ENCODE assay signal across 9 cellular contexts in the genomic region with DNA sequence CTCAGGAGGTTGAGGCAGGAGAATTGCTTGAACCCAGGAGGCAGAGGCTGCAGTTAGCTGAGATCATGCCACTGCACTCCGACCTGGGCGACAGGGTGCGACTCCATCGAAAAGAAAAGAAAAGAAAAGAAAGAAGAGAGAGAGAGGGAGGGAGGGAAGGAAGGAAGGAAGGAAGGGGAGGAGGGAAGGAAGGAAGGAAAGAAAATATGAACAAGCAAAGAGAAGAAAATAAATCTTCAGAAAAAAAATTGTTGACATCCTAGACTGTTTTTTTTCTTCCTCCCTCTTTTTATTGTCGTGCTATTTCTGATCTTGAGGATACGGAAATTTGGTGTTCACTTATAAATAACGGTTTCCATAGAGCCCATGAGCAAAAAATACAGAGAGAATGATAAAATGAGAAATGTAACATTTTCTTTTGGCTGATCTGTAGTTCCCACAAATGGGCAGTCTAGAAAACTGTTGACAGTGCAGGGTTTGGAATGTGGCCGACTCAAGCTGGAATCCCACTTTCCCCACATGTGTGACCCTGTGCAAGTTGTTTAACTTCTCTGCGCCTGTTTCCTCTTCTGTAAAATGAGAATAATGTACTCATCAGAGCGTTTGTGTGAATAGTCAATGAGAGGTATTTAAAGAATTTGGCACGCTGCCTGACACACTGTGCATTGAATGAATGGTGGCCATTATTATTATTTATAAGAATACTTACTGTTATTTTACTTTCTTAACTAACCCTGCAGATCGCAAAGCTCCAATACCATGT. TPM values are rescaled to one million over a fixed set of nuclear protein-coding genes. Genes with fewer than 3 reads are reported as not detected.
DNase-seq lines count a peak whose midpoint lies in the region; ATAC-seq and TF ChIP-seq lines count a peak whose summit lies in the region.
"Had no signal": no experiment of that assay in that cellular context is flagged by ENCODE, and none has a peak within 500 bp of the region (broad histone marks: within the 10 kb centered on the region; RNA-seq: fewer than 3 reads in every experiment).

No MANE protein-coding gene starts in this region.

- H3K9ac ChIP-seq in GM23248 (no peak overlapping the region), skeletal muscle satellite cell (ENCODE audit: low read depth, low read length) (peak overlapping the region; percentile 26)

- WGBS in GM23248 (ENCODE audit: low coverage in 1 of 2, low lambda C conversion rate in 2 of 2, missing lambda C conversion rate in 2 of 2), 2 experiments = 56 to 57% methylated on average over 12 of the region's 12 CpGs

- no peaks in the 10 kb centered on the region for H3K79me2 ChIP-seq in GM23248 (ENCODE audit: insufficient read depth)

- H3K9me2 ChIP-seq in GM23248 (ENCODE audit: insufficient read depth) = no peaks in the 10 kb centered on the region

- POLR2A ChIA-PET in Panc1 (lab: Charles Lee) = no interaction called here

- H2AFZ ChIP-seq in GM23248 = no peak overlapping the region

- CTCF ChIA-PET in Panc1 (lab: Charles Lee) = no interaction called here

- H3F3A ChIP-seq in GM23248 (ENCODE audit: insufficient read depth) = peaks cover 5% of the 10 kb centered on the region; the same call in 1 of the 2 replicates

- no TSS peak for BruUV-seq in Panc1 (replicated peaks; lab: Mats Ljungman, UMichigan)

- in situ Hi-C loops in GM23248 (cut with MboI) = no loop called here
- in situ Hi-C loops in Panc1 (cut with HindIII; ENCODE audit: low pct_unique_long_range_greater_than_20kb, low sequenced_read_pairs) = no loop called here

- DNase-seq in GM23248 = peak; percentile 81
- DNase-seq in Panc1 (ENCODE audit: low read depth, low spot score) = no peak
- DNase-seq in fibroblast of pulmonary artery (ENCODE audit: low read depth) = peak; percentile 92
- no peak for DNase-seq in NCI-H187 treated with DMSO at 0.1 percent for 48 hours (lab: John Stamatoyannopoulos, UW)
- no peak for DNase-seq in NCI-H1436 treated with DMSO at 0.1 percent for 48 hours (lab: John Stamatoyannopoulos, UW)
- no peak for DNase-seq in C1 segment of cervical spinal cord (lab: John Stamatoyannopoulos, UW)
- DNase-seq: activated effector memory CD4-positive, alpha-beta T cell treated with anti-CD3 and anti-CD28 coated beads, Interleukin-2, amount 50 U/mL, for 16 hours had no signal

- ATAC-seq in Panc1 = peak; percentile 80

- H3K36me3 ChIP-seq in GM23248 (ENCODE audit: low read depth) = no peaks in the 10 kb centered on the region
- H3K36me3 ChIP-seq in Panc1 (ENCODE audit: control insufficient read depth, insufficient read depth, low read length) = no peaks in the 10 kb centered on the region
- no peaks in the 10 kb centered on the region for H3K36me3 ChIP-seq in skeletal muscle satellite cell (ENCODE audit: insufficient read depth, low read length)

- H4K20me1 ChIP-seq in GM23248 (ENCODE audit: insufficient read depth) = no peaks in the 10 kb centered on the region

- H3K27me3 ChIP-seq in GM23248 (replicated peaks; ENCODE audit: insufficient read depth) = no peaks in the 10 kb centered on the region
- no peaks in the 10 kb centered on the region for H3K27me3 ChIP-seq in Panc1 (ENCODE audit: control insufficient read depth, insufficient read depth, low read length)
- no peaks in the 10 kb centered on the region for H3K27me3 ChIP-seq in skeletal muscle satellite cell (ENCODE audit: control insufficient read depth, insufficient read depth, low read length)

- H3K27ac ChIP-seq in GM23248 = 0 out of 2 replicates have a peak overlapping the region, but pooled peaks have one; percentile 6
- H3K27ac ChIP-seq in Panc1 (ENCODE audit: low read length) = peak overlapping the region; percentile 34; the same call in 1 of the 2 replicates
- H3K27ac ChIP-seq: skin epidermis had no signal

- H3K4me2 ChIP-seq in GM23248 (ENCODE audit: unreplicated experiment) (peak overlapping the region; percentile 4), skeletal muscle satellite cell (ENCODE audit: low read length) (peak overlapping the region; percentile 41)

- TF ChIP-seq CTCF in Panc1 (IDR thresholded peaks at IDR 0.05) (no peak), fibroblast of pulmonary artery (IDR thresholded peaks at IDR 0.05; ENCODE audit: low read length, missing control alignments) (no peak)

- peaks cover 13% of the 10 kb centered on the region for H3K4me1 ChIP-seq in GM23248 (ENCODE audit: insufficient read depth)
- H3K4me1 ChIP-seq in Panc1 (ENCODE audit: control insufficient read depth, insufficient read depth, low read length) = peaks cover 9% of the 10 kb centered on the region
- H3K4me1 ChIP-seq in skeletal muscle satellite cell (ENCODE audit: control insufficient read depth, insufficient read depth, low read length) = peaks cover 21% of the 10 kb centered on the region

- intact Hi-C loops in Panc1 (cut with micrococcal nuclease; ENCODE audit: unreplicated experiment) = no loop called here

- H3K4me3 ChIP-seq in GM23248 = no peak overlapping the region
- no peak overlapping the region for H3K4me3 ChIP-seq in Panc1 (ENCODE audit: low read depth in 2 of 2, low read length in 2 of 2)
- no peak overlapping the region for H3K4me3 ChIP-seq in fibroblast of pulmonary artery (replicated peaks; ENCODE audit: low read depth, low read length)
- no peak overlapping the region for H3K4me3 ChIP-seq in skeletal muscle satellite cell (ENCODE audit: low read length)
- H3K4me3 ChIP-seq: skin epidermis had no signal

- no peaks in the 10 kb centered on the region for H3K9me3 ChIP-seq in GM23248 (ENCODE audit: low read depth)
- H3K9me3 ChIP-seq in Panc1 (ENCODE audit: control insufficient read depth, insufficient read depth, low read depth, low read length) = no peaks in the 10 kb centered on the region
- H3K9me3 ChIP-seq in skeletal muscle satellite cell (replicated peaks; ENCODE audit: low read length) = no peaks in the 10 kb centered on the region

RNA-seq across cellular contexts. Expression of a gene that starts 19.4 kb away (rescaled TPM):
- total RNA-seq in GM23248 (2014; rRNA removed; shearing (Covaris generic)) = 0.32 and 5.8 TPM in 2 replicates
- 1.5 and 2.3 TPM in 2 replicates for polyA plus RNA-seq in GM23248 (2016; fragmentation: Nextera tagmentation; extraction: Ambion mirVana)
- 8.4 TPM for total RNA-seq in Panc1 (2021; ENCODE audit: unreplicated experiment)
- 7.4 TPM for polyA plus RNA-seq in Panc1 (2012; ENCODE audit: insufficient read length)
- 14.4 and 45.9 TPM in 2 replicates for total RNA-seq in skeletal muscle satellite cell (2012; rRNA removed)

Comparison
In these comparisons a context has a peak if more than half of its experiments do, and no peak if none do; other contexts are left out.
1. DNase-seq: peak in GM23248 (single experiment) and fibroblast of pulmonary artery (single experiment); none in Panc1 (single experiment), NCI-H187 treated with DMSO at 0.1 percent for 48 hours (single experiment), NCI-H1436 treated with DMSO at 0.1 percent for 48 hours (single experiment) and C1 segment of cervical spinal cord (0 of 14).